10 cellular contexts compared by ENCODE assay signal in genomic region chr2:218985021-218985324, GRCh38. TPM values are rescaled to one million over a fixed set of nuclear protein-coding genes. Genes with fewer than 3 reads are reported as not detected.
DNase-seq lines count a peak whose midpoint lies in the region; ATAC-seq and TF ChIP-seq lines count a peak whose summit lies in the region.
"Had no signal": no experiment of that assay in that cellular context is flagged by ENCODE, and none has a peak within 500 bp of the region (broad histone marks: within the 10 kb centered on the region; RNA-seq: fewer than 3 reads in every experiment).

Gene FEV (minus strand): TSS chr2:218985184. CDS start chr2:218985075, 109 bp downstream.

- H3K27me3 Mint-ChIP-seq in GM23338 (ENCODE audit: insufficient read depth, low read depth, poor library complexity) = peaks cover 94% of the 10 kb centered on the region

- H3K27ac ChIP-seq in GM23338 (ENCODE audit: low read depth) (no peak within 1 kb of the TSS), ectodermal cell (ENCODE audit: insufficient read depth, low read depth, low read length, poor library complexity, severe bottlenecking) (no peak within 1 kb of the TSS), trophoblast cell (ENCODE audit: low read depth, low read length) (no peak within 1 kb of the TSS)
- H3K27ac ChIP-seq: tibial nerve had no signal

- WGBS in ectodermal cell, 2 experiments = 0 to 1% methylated on average over 32 of the region's 32 CpGs
- WGBS in trophoblast cell (ENCODE audit: extremely low coverage, insufficient coverage, insufficient read length) = no CpG with 5 or more reads among the region's 32 CpGs

- H3K4me3 ChIP-seq in GM23338 = peak within 1 kb of the TSS; percentile 51
- peak within 1 kb of the TSS; percentile 22 for H3K4me3 ChIP-seq in ectodermal cell (ENCODE audit: insufficient read depth, low read depth, low read length)
- no peak within 1 kb of the TSS for H3K4me3 ChIP-seq in trophoblast cell (ENCODE audit: low read depth, low read length)

- 0 out of 2 replicates have a peak, but pooled peaks cover 4% of the 10 kb centered on the region for H3F3A ChIP-seq in GM23338 (replicated peaks; ENCODE audit: low read depth)

- no peak within 1 kb of the TSS for H2AK5ac ChIP-seq in trophoblast cell (ENCODE audit: low read length)

- no peak within 1 kb of the TSS for H2BK12ac ChIP-seq in trophoblast cell (ENCODE audit: low read length)

- H3K14ac ChIP-seq in trophoblast cell (ENCODE audit: low read length) = no peak within 1 kb of the TSS

- H2BK120ac ChIP-seq in trophoblast cell (ENCODE audit: insufficient read depth, low read length, poor library complexity) = no peak within 1 kb of the TSS

- no peak within 1 kb of the TSS for H2BK5ac ChIP-seq in trophoblast cell (ENCODE audit: low read depth, low read length, poor library complexity)

- no peak within 1 kb of the TSS for H3K4ac ChIP-seq in trophoblast cell (ENCODE audit: low read depth, low read length)

- H3K9ac ChIP-seq in trophoblast cell (ENCODE audit: low read length) = no peak within 1 kb of the TSS

- no peak within 1 kb of the TSS for H3K27ac Mint-ChIP-seq in GM23338

- H4K8ac ChIP-seq in trophoblast cell (ENCODE audit: low read depth, low read length) = no peak within 1 kb of the TSS

- peaks cover 27% of the 10 kb centered on the region; the same call in 1 of the 2 replicates for H3K4me1 ChIP-seq in GM23338 (ENCODE audit: insufficient read depth)
- peaks cover 17% of the 10 kb centered on the region for H3K4me1 ChIP-seq in ectodermal cell (ENCODE audit: control insufficient read depth, insufficient read depth, low read length)
- peaks cover 0 to 2% of the 10 kb centered on the region in 2 experiments for H3K4me1 ChIP-seq in trophoblast cell (ENCODE audit: control insufficient read depth in 1 of 2, insufficient read depth in 2 of 2, low read length in 2 of 2)

- H3K23ac ChIP-seq in trophoblast cell (ENCODE audit: low read length) = no peak within 1 kb of the TSS

- no peak within 1 kb of the TSS for H4K91ac ChIP-seq in trophoblast cell (ENCODE audit: low read depth, low read length)

- H4K20me1 ChIP-seq in GM23338 (replicated peaks; ENCODE audit: insufficient read depth) = peaks cover 18% of the 10 kb centered on the region

- no peaks in the 10 kb centered on the region for H3K9me2 ChIP-seq in GM23338 (ENCODE audit: insufficient read depth)

- H2AFZ ChIP-seq in GM23338 (peak within 1 kb of the TSS; percentile 86), trophoblast cell (ENCODE audit: insufficient read depth, low read length, poor library complexity) (no peak within 1 kb of the TSS)

- H3K4me3 Mint-ChIP-seq in GM23338 = peak within 1 kb of the TSS; percentile 69

- H3K4me1 Mint-ChIP-seq in GM23338 = peaks cover 17% of the 10 kb centered on the region

- peaks cover 3% of the 10 kb centered on the region; the same call in 1 of the 3 replicates for H3K9me3 Mint-ChIP-seq in GM23338

- DNase-seq in NCI-H526 (lab: John Stamatoyannopoulos, UW) (peak; percentile 63 to 79), NCI-H526 treated with DMSO at 0.1 percent for 48 hours (lab: John Stamatoyannopoulos, UW) (no peak), GM23338 (ENCODE audit: low spot score) (no peak), trophoblast cell (no peak), NCI-H1694 (lab: John Stamatoyannopoulos, UW) (no peak)
- no peak for DNase-seq in effector CD4-positive, alpha-beta T cell
- DNase-seq: stimulated activated CD4-positive, alpha-beta T cell treated with anti-CD3 and anti-CD28 coated beads, Interleukin-2, amount 100 ng/mL, for 48 hours had no signal

- H3K79me1 ChIP-seq in trophoblast cell (ENCODE audit: low read length) = no peaks in the 10 kb centered on the region

- H3K27me3 ChIP-seq in GM23338 (ENCODE audit: insufficient read depth) (peaks cover 98% of the 10 kb centered on the region), ectodermal cell (ENCODE audit: control insufficient read depth, insufficient read depth, low read length, poor library complexity, severe bottlenecking) (peaks cover 100% of the 10 kb centered on the region), trophoblast cell (ENCODE audit: insufficient read depth, low read length) (peaks cover 85% of the 10 kb centered on the region)

- no peaks in the 10 kb centered on the region for H3K79me2 ChIP-seq in GM23338 (replicated peaks; ENCODE audit: insufficient read depth)
- no peaks in the 10 kb centered on the region for H3K79me2 ChIP-seq in trophoblast cell (ENCODE audit: control insufficient read depth, insufficient read depth, low read length, poor library complexity)

- H3K9me3 ChIP-seq in ectodermal cell (ENCODE audit: control insufficient read depth, low read length) (no peaks in the 10 kb centered on the region), trophoblast cell (ENCODE audit: insufficient read depth, low read depth, low read length) (peaks cover 3% of the 10 kb centered on the region)
- H3K9me3 ChIP-seq: tibial nerve had no signal

- no peaks in the 10 kb centered on the region; the same call in 2 of the 3 replicates for H3K36me3 Mint-ChIP-seq in GM23338 (ENCODE audit: low read depth)

- H4K12ac ChIP-seq in trophoblast cell (ENCODE audit: low read depth, low read length) = no peak within 1 kb of the TSS

- H3K18ac ChIP-seq in trophoblast cell (ENCODE audit: low read length) = no peak within 1 kb of the TSS

- ATAC-seq in GM23338 (no peak), HG02885 (IDR thresholded peaks at IDR 0.05; ENCODE audit: poor library complexity, unreplicated experiment) (no peak)

- H3K36me3 ChIP-seq in GM23338 (ENCODE audit: insufficient read depth) (no peaks in the 10 kb centered on the region), ectodermal cell (ENCODE audit: control insufficient read depth, insufficient read depth, low read length) (no peaks in the 10 kb centered on the region), trophoblast cell (ENCODE audit: control insufficient read depth in 1 of 2, insufficient read depth in 2 of 2, low read length in 2 of 2) (no peaks in the 10 kb centered on the region)
- H3K36me3 ChIP-seq: tibial nerve had no signal

- TF ChIP-seq CTCF in GM23338 (conservative IDR thresholded peaks at IDR 0.05; ENCODE audit: low read depth in 2 of 2) = no peak

- H3K4me2 ChIP-seq in GM23338 = peak within 1 kb of the TSS; percentile 81
- H3K4me2 ChIP-seq in trophoblast cell (ENCODE audit: low read length) = peak within 1 kb of the TSS; percentile 14

TF ChIP-seq in GM23338, 12 proteins besides CTCF, POLR2A, EP300 and RAD21 (continues in another document):
- TF ChIP-seq EZH2 (IDR thresholded peaks at IDR 0.05; ENCODE audit: low read depth, unreplicated experiment) = no peak
- no peak for TF ChIP-seq ZNF114 (CRISPR knock-in tag; IDR thresholded peaks at IDR 0.05)
- no peak for TF ChIP-seq NANOG (IDR thresholded peaks at IDR 0.05; ENCODE audit: borderline replicate concordance)
- no peak for TF ChIP-seq ETS1 (IDR thresholded peaks at IDR 0.05)

RNA-seq across cellular contexts. Expression of gene FEV, which starts in this region (rescaled TPM):
- total RNA-seq in GM23338 (2014; rRNA removed; shearing (Covaris generic)) = not detected in 2 replicates
- not detected in 2 replicates for polyA plus RNA-seq in GM23338 (2016; fragmentation: Nextera tagmentation; extraction: Ambion mirVana)
- polyA plus RNA-seq in ectodermal cell (2013, experiment 1 of 4) = not detected
- not detected for polyA plus RNA-seq in ectodermal cell (2013, experiment 2 of 4)
- polyA plus RNA-seq in ectodermal cell (2013, experiment 3 of 4) = not detected
- polyA plus RNA-seq in ectodermal cell (2013, experiment 4 of 4) = not detected
- 0.07 and 0.21 TPM in 2 replicates for polyA plus RNA-seq in trophoblast cell (2013)
- total RNA-seq: tibial nerve had no signal

Comparison
In these comparisons a context has a peak if more than half of its experiments do, and no peak if none do; other contexts are left out.
1. DNase-seq: peak in NCI-H526 (2 of 2); none in NCI-H526 treated with DMSO at 0.1 percent for 48 hours (single experiment), GM23338 (single experiment), trophoblast cell (0 of 2), NCI-H1694 (single experiment) and effector CD4-positive, alpha-beta T cell (single experiment).